In the genomic region with DNA sequence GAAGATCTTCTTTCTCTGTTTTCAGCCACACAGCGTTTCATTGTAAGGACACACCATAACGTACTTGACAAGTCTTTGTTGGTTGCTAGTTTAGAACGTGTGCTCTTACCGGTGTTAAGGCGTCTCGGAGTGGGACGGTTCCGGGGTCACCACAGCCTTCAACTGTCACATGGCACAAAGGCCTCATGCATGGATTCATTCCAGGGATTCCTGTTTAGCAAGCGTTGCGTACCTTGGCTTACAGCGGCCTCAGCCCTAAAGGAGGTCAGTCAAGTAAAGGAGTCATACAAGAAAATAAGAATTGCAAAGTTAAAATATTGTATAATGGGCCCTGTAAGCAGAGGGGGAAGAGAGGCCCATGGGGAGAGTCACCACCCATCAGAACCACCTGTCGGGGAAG, we compare ENCODE assay signal across 27 cellular contexts. TPM values are rescaled to one million over a fixed set of nuclear protein-coding genes. Genes with fewer than 3 reads are reported as not detected.
"Had no signal": no experiment of that assay in that cellular context is flagged by ENCODE, and none has a peak within 500 bp of the region (broad histone marks: within the 10 kb centered on the region; RNA-seq: fewer than 3 reads in every experiment).

No MANE protein-coding gene starts in this region.

- FAIRE-seq: bronchial epithelial cell, TTC549 had no signal

- H3K36me3 ChIP-seq: adrenal gland, Peyer's patch, SJSA1 had no signal

- H3K9ac ChIP-seq: SK-N-SH had no signal

- H3K4me3 ChIP-seq: adrenal gland, Peyer's patch, SJSA1 had no signal

- H3K9me3 ChIP-seq: adrenal gland, Peyer's patch, SJSA1, SK-N-SH had no signal

- DNase-seq: activated CD4-positive, alpha-beta T cell treated with anti-CD3 and anti-CD28 coated beads, Interleukin-2, amount 10 ng/mL, durations not matched to agents 7 days and 5 days; activated CD4-positive, alpha-beta T cell treated with anti-CD3 and anti-CD28 coated beads, Interleukin-2, amount 50 U/mL, for 48 hours; activated CD8-positive, alpha-beta T cell treated with anti-CD3 and anti-CD28 coated beads, Interleukin-2, amount 10 ng/mL, durations not matched to agents 7 days and 5 days; activated gamma-delta T cell treated with Interleukin-2 at 50 U/mL for 16 hours; activated naive CD4-positive, alpha-beta T cell treated with anti-CD3 and anti-CD28 coated beads for 36 hours; activated T-cell treated with anti-CD3 and anti-CD28 coated beads, Interleukin-2, amount 50 U/mL, for 24 hours; adrenal gland; caudate nucleus; cerebellar nuclear complex; NCI-H1105; NCI-H1436; NCI-H1694; NCI-H1930; NCI-H2081 treated with DMSO at 0.1 percent for 48 hours; NCI-H345; NCI-H524 treated with DMSO at 0.1 percent for 48 hours; Peyer's patch; RPMI8226; SHP77 treated with DMSO at 0.1 percent for 48 hours; SK-N-SH had no signal

- H3K4me2 ChIP-seq: SK-N-SH had no signal

- H3K4me1 ChIP-seq: adrenal gland, Peyer's patch had no signal

- ATAC-seq: activated CD8-positive, alpha-beta T cell treated with anti-CD3 and anti-CD28 coated beads, Interleukin-2, amount 10 ng/mL, durations not matched to agents 7 days and 5 days; activated naive CD4-positive, alpha-beta T cell treated with anti-CD3 and anti-CD28 coated beads, Interleukin-2, amount 50 U/mL, for 72 hours had no signal

- H3K27ac ChIP-seq: adrenal gland, Peyer's patch, SJSA1 had no signal

- H3K27me3 ChIP-seq: adrenal gland, Peyer's patch, SJSA1 had no signal

RNA-seq across cellular contexts. Expression of a gene that starts 2.2 kb away (rescaled TPM):
- total RNA-seq: activated CD4-positive, alpha-beta T cell treated with anti-CD3 and anti-CD28 coated beads, Interleukin-2, amount 10 ng/mL, durations not matched to agents 7 days and 5 days; activated CD8-positive, alpha-beta T cell treated with anti-CD3 and anti-CD28 coated beads, Interleukin-2, amount 10 ng/mL, durations not matched to agents 7 days and 5 days; activated naive CD4-positive, alpha-beta T cell treated with anti-CD3 and anti-CD28 coated beads for 36 hours; activated naive CD4-positive, alpha-beta T cell treated with anti-CD3 and anti-CD28 coated beads, Interleukin-2, amount 50 U/mL, for 72 hours; activated T-helper 1 cell treated with anti-CD3 and anti-CD28 coated beads, Interleukin-12 subunit alpha, Interleukin-12 subunit beta, Interleukin-2, Interleukin-4 antibody, amounts not matched to agents 30 ng/mL and 10 ng/mL and 1 ng/mL, durations not matched to agents 14 hours and 24 hours and 36 hours; bronchial epithelial cell; M059J; NCI-H460; Peyer's patch; SJSA1 had no signal
- polyA plus RNA-seq: SK-N-SH had no signal
